ENCODE assay signal across 16 cellular contexts in genomic region chr4:13331827-13332226, GRCh38.
DNase-seq lines count a peak whose midpoint lies in the region; ATAC-seq and TF ChIP-seq lines count a peak whose summit lies in the region.
"Had no signal": no experiment of that assay in that cellular context is flagged by ENCODE, and none has a peak within 500 bp of the region (broad histone marks: within the 10 kb centered on the region; RNA-seq: fewer than 3 reads in every experiment).

No MANE protein-coding gene starts in this region.

- ATAC-seq in left ventricle myocardium superior (peak; percentile 82), left cardiac atrium (no peak), HG03521 (IDR thresholded peaks at IDR 0.05; ENCODE audit: unreplicated experiment) (no peak)
- ATAC-seq: GM23338 had no signal

- H3K4me1 Mint-ChIP-seq in nephron progenitor cell, result no peaks in the 10 kb centered on the region

- DNase-seq in NCI-H2029 (lab: John Stamatoyannopoulos, UW) (peak; percentile 23), NCI-H2029 treated with DMSO at 0.1 percent for 48 hours (lab: John Stamatoyannopoulos, UW) (no peak), left ventricle myocardium superior (peak; percentile 36), left cardiac atrium (no peak), nephron progenitor cell (no peak), COLO668 (lab: John Stamatoyannopoulos, UW; ENCODE audit: unreplicated experiment) (no peak)
- DNase-seq: 8988T; AML-193; Calu3; CD4-positive, CD25-positive, alpha-beta regulatory T cell; DMS 273 treated with DMSO at 0.1 percent for 48 hours; DMS79 treated with DMSO at 0.1 percent for 48 hours; EL; H7 had no signal

- H3K36me3 Mint-ChIP-seq in nephron progenitor cell (ENCODE audit: low read depth), result peaks cover 21% of the 10 kb centered on the region

- no peak for TF ChIP-seq CTCF in nephron progenitor cell (IDR thresholded peaks at IDR 0.05)

- no peaks in the 10 kb centered on the region for H3K27me3 Mint-ChIP-seq in nephron progenitor cell (ENCODE audit: low read depth, poor library complexity)
- H3K27me3 Mint-ChIP-seq: CD4-positive, CD25-positive, alpha-beta regulatory T cell had no signal

- no peaks in the 10 kb centered on the region for H3K9me3 Mint-ChIP-seq in nephron progenitor cell
- H3K9me3 Mint-ChIP-seq: GM23338 had no signal

- intact Hi-C loops in left ventricle myocardium superior (cut with micrococcal nuclease), result no loop called here
- intact Hi-C loops in left cardiac atrium (cut with DNase I), result no loop called here

- H3K27ac Mint-ChIP-seq in nephron progenitor cell, result peak overlapping the region; percentile 10
- H3K27ac Mint-ChIP-seq: CD4-positive, CD25-positive, alpha-beta regulatory T cell; GM23338 had no signal

- H3K4me3 Mint-ChIP-seq in nephron progenitor cell, result no peak overlapping the region
- H3K4me3 Mint-ChIP-seq: CD4-positive, CD25-positive, alpha-beta regulatory T cell; GM23338 had no signal

Comparison
In these comparisons a context has a peak if more than half of its experiments do, and no peak if none do; other contexts are left out.
1. DNase-seq: peak in NCI-H2029 (single experiment) and left ventricle myocardium superior (single experiment); none in NCI-H2029 treated with DMSO at 0.1 percent for 48 hours (single experiment), left cardiac atrium (single experiment), nephron progenitor cell (single experiment) and COLO668 (single experiment).